ENCODE assay signal across 12 cellular contexts in the genomic region with DNA sequence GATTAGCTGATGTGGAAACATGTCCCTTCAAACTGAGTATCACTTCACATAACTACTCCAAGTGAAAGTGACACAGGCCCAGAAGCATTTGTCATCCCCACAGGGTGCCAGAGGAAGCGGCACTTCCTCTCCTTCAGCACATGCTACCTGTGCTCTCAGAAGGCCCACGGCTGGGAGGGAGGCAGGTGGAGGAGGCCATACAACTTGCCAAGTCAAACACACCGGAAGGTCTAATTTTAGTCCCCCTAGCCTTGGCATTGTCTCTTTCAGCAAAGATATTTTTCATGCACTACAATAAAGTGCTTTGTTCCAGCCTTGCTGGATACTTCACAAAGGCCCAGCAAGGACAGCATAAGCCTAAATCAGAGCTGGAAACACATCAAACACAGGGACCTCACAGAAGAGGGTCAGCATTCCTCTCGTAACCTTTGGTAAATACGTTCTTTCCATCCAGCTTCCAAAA. TPM values are rescaled to one million over a fixed set of nuclear protein-coding genes. Genes with fewer than 3 reads are reported as not detected.
DNase-seq lines count a peak whose midpoint lies in the region; ATAC-seq, FAIRE-seq and TF ChIP-seq lines count a peak whose summit lies in the region.
"Had no signal": no experiment of that assay in that cellular context is flagged by ENCODE, and none has a peak within 500 bp of the region (broad histone marks: within the 10 kb centered on the region; RNA-seq: fewer than 3 reads in every experiment).

No MANE protein-coding gene starts in this region.

- H3K4me1 ChIP-seq in left ventricle myocardium inferior = peaks cover 10% of the 10 kb centered on the region
- no peaks in the 10 kb centered on the region for H3K4me1 ChIP-seq in kidney (ENCODE audit: control insufficient read depth in 1 of 2, insufficient read depth in 1 of 2, low read depth in 1 of 2, low read length in 2 of 2)

- H3K4me3 ChIP-seq in left ventricle myocardium inferior (no peak overlapping the region), kidney (ENCODE audit: low read length in 2 of 2) (no peak overlapping the region)

- peak overlapping the region; percentile 46 for H3K27ac ChIP-seq in left ventricle myocardium inferior (replicated peaks)
- H3K27ac ChIP-seq in kidney (ENCODE audit: low read depth in 2 of 2, low read length in 2 of 2) = no peak overlapping the region

- H3K9me3 ChIP-seq in left ventricle myocardium inferior (replicated peaks) (no peaks in the 10 kb centered on the region), kidney (ENCODE audit: control insufficient read depth in 1 of 2, low read length in 2 of 2) (no peaks in the 10 kb centered on the region)

- peak; percentile 83 for ATAC-seq in GM18498 (IDR thresholded peaks at IDR 0.05; ENCODE audit: unreplicated experiment)
- ATAC-seq in GM21576 (IDR thresholded peaks at IDR 0.05; ENCODE audit: unreplicated experiment) = peak; percentile 92
- ATAC-seq in HG03571 (IDR thresholded peaks at IDR 0.05; ENCODE audit: unreplicated experiment) = peak; percentile 64

- no peak overlapping the region for H3K9ac ChIP-seq in kidney (ENCODE audit: low read length in 2 of 2)

- DNase-seq in left ventricle myocardium inferior (no peak), SIG-M5 treated with dmso at 0.1 percent for 504 hours (lab: John Stamatoyannopoulos, UW; ENCODE audit: unreplicated experiment) (no peak), NCI-H2171 treated with DMSO at 0.1 percent for 48 hours (lab: John Stamatoyannopoulos, UW) (no peak), kidney (no peak), nucleus accumbens (lab: John Stamatoyannopoulos, UW) (no peak)
- DNase-seq: CD4-positive, alpha-beta T cell; KG1 had no signal

- no peak for FAIRE-seq in kidney (lab: Jason Lieb, UNC)
- FAIRE-seq: keratinocyte had no signal

- TF ChIP-seq CTCF in left ventricle myocardium inferior (IDR thresholded peaks at IDR 0.05; ENCODE audit: borderline replicate concordance) = no peak
- TF ChIP-seq CTCF in kidney (IDR thresholded peaks at IDR 0.05; ENCODE audit: borderline replicate concordance, extremely low read depth, insufficient read depth) = no peak

- no peaks in the 10 kb centered on the region for H3K27me3 ChIP-seq in left ventricle myocardium inferior (ENCODE audit: low read depth)

- H3K36me3 ChIP-seq in left ventricle myocardium inferior = no peaks in the 10 kb centered on the region
- no peaks in the 10 kb centered on the region for H3K36me3 ChIP-seq in kidney (ENCODE audit: control insufficient read depth in 1 of 2, insufficient read depth in 2 of 2, low read length in 2 of 2)

- intact Hi-C loops in left ventricle myocardium inferior (cut with micrococcal nuclease) = no loop called here
- intact Hi-C loops in kidney (cut with DNase I) = no loop called here

RNA-seq across cellular contexts. Expression of a gene that starts 38.0 kb away (rescaled TPM):
- 15.8 TPM for total RNA-seq in left ventricle myocardium inferior
- 0.44 TPM for total RNA-seq in kidney
- polyA plus RNA-seq in kidney (ENCODE audit: insufficient read depth, low read depth, low replicate concordance) = 1.0 TPM
- total RNA-seq: CD4-positive, alpha-beta T cell; RPMI7951 had no signal

Comparison
In these comparisons a context has a peak if more than half of its experiments do, and no peak if none do; other contexts are left out.
1. RNA of a gene that starts 38.0 kb away (total RNA-seq): 15.8 TPM in left ventricle myocardium inferior (single experiment); 0.44 TPM in kidney (single experiment); every median in the first group is over 10 times any median in the second.
2. Peak in every context shown above with its lines, with median percentiles within 50 percentile points of each other: ATAC-seq.